8 cellular contexts compared by ENCODE assay signal in the genomic region with DNA sequence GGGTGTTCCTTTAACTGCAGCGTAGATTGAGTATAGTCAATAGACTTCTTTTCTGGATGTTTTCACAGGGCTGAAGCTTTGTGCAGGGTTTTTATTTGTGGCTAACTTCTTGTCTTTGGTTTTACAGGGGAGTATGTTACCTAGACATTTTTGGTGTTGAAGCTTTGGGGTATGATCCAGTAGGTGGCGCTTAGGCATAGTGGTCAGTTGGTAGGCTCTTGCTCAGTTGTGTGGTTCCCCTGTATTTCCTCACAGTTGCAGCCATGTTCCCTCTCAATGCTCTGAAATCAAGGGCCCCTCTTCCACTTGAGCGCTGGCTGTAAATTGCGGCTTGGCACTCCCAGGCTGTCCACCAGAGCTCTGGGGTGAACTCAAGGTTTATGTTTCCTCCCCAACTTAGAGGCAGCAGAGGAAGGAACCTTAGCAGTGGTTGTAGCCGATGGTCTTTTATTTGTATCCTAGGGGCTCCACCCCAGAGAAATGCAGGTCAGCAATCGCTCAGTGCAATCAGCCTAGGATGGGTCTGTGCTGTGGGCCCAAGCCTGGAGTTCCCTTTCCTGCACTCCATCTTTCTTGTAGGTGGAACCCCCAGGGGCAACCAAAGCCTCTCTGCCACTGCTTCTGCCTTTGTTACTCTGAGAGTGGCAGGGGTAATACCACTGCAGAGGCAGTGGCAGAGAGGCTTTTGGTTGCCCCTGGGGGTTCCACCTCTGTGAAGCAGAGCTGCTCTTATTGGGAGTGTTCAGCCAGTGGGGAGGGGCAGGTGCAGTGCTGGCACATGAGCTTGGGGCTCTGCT. TPM values are rescaled to one million over a fixed set of nuclear protein-coding genes. Genes with fewer than 3 reads are reported as not detected.
A peak's percentile ranks its signal among the peaks of the same experiment; 100 is the strongest.
DNase-seq lines count a peak whose midpoint lies in the region; ATAC-seq and TF ChIP-seq lines count a peak whose summit lies in the region.

No MANE protein-coding gene starts in this region.

- POLR2A ChIA-PET in WTC11 (lab: Charles Lee): no interaction called here

- no peak overlapping the region for H3K27ac Mint-ChIP-seq in WTC11

- H3K4me3 ChIP-seq in fibroblast of mammary gland (ENCODE audit: control insufficient read depth, low read depth, low read length): no peak overlapping the region

- H3K4me3 Mint-ChIP-seq in WTC11: no peak overlapping the region

- no peaks in the 10 kb centered on the region for H3K9me3 Mint-ChIP-seq in WTC11

- H3K36me3 Mint-ChIP-seq in WTC11: no peaks in the 10 kb centered on the region

- H3K27me3 Mint-ChIP-seq in WTC11 (ENCODE audit: low read depth): no peaks in the 10 kb centered on the region

- TF ChIP-seq CTCF in WTC11 (IDR thresholded peaks at IDR 0.05) (peak; percentile 36; the same call in 1 of the 2 replicates), fibroblast of mammary gland (conservative IDR thresholded peaks at IDR 0.05; ENCODE audit: control insufficient read depth, insufficient read depth, low read depth, low read length) (peak; percentile 79), omental fat pad (IDR thresholded peaks at IDR 0.05) (no peak)

- ATAC-seq in GM21528 (IDR thresholded peaks at IDR 0.05; ENCODE audit: low FRiP score, unreplicated experiment) (peak; percentile 72), WTC11 (peak; percentile 93), omental fat pad (ENCODE audit: low FRiP score) (peak; percentile 70)

- no peaks in the 10 kb centered on the region for H3K4me1 Mint-ChIP-seq in WTC11

- peak; percentile 7 for DNase-seq in DMS 273 (lab: John Stamatoyannopoulos, UW; ENCODE audit: unreplicated experiment)
- DNase-seq in DMS 273 treated with DMSO at 0.1 percent for 48 hours (lab: John Stamatoyannopoulos, UW): no peak
- peak; percentile 83 to 84 for DNase-seq in Kasumi-1 (lab: John Stamatoyannopoulos, UW)
- DNase-seq in WTC11 (ENCODE audit: low spot score): peak; percentile 44
- DNase-seq in fibroblast of mammary gland (ENCODE audit: low read depth): peak; percentile 82
- DNase-seq in omental fat pad (ENCODE audit: low spot score): peak; percentile 26
- no peak for DNase-seq in NCI-H2227 (lab: John Stamatoyannopoulos, UW; ENCODE audit: unreplicated experiment)

- CTCF ChIA-PET in WTC11 (lab: Charles Lee): interaction anchor here (0.6 to 3.8 kb wide), 6 partner anchors 10 to 342 kb away, joined by 3 to 22 read pairs (median 5); a partner anchor contains a TSS

TF ChIP-seq in WTC11, 78 proteins besides CTCF, POLR2A, EP300 and RAD21:
- no peak for TF ChIP-seq IRF2 (CRISPR knock-in tag; IDR thresholded peaks at IDR 0.05; ENCODE audit: borderline replicate concordance, low read depth)

RNA-seq across cellular contexts. Expression of a gene that starts 55.1 kb away (rescaled TPM):
- total RNA-seq in WTC11 (2021): 68.6 to 71.6 TPM (median 69.0 TPM) in 3 replicates
- total RNA-seq in omental fat pad: 10 to 100 TPM; 15.4 to 25.9 (median 18.9) TPM

Comparison
In these comparisons a context has a peak if more than half of its experiments do, and no peak if none do; other contexts are left out.
1. DNase-seq: peak in DMS 273 (single experiment), Kasumi-1 (2 of 2), WTC11 (single experiment), fibroblast of mammary gland (single experiment) and omental fat pad (single experiment); none in DMS 273 treated with DMSO at 0.1 percent for 48 hours (single experiment) and NCI-H2227 (single experiment).
2. CTCF ChIP-seq: peak in WTC11 (single experiment) and fibroblast of mammary gland (single experiment); none in omental fat pad (0 of 3).
3. Peak in every context shown above with its lines, with median percentiles within 50 percentile points of each other: ATAC-seq.